8 cellular contexts compared by ENCODE assay signal in genomic region chr5:142108432-142109355, GRCh38. TPM values are rescaled to one million over a fixed set of nuclear protein-coding genes. Genes with fewer than 3 reads are reported as not detected.
DNase-seq lines count a peak whose midpoint lies in the region; ATAC-seq and TF ChIP-seq lines count a peak whose summit lies in the region.

TSS of gene NDFIP1 (plus strand) at chr5:142108779. CDS start at chr5:142108975, 196 bp downstream.

- peak; percentile 53 for TF ChIP-seq POLR2A in GM19193 (IDR thresholded peaks at IDR 0.05; ENCODE audit: extremely low read depth, insufficient read depth, insufficient read length)

- H3K9me3 Mint-ChIP-seq in activated CD8-positive, alpha-beta T cell treated with anti-CD3 and anti-CD28 coated beads, Interleukin-2, amount 10 ng/mL, durations not matched to agents 7 days and 5 days (ENCODE audit: insufficient read depth) = no peaks in the 10 kb centered on the region

- peak within 1 kb of the TSS; percentile 76 for H3K4me3 ChIP-seq in BJ (ENCODE audit: low read depth, low read length)

- peak within 1 kb of the TSS; percentile 93 for H3K27ac Mint-ChIP-seq in activated CD8-positive, alpha-beta T cell treated with anti-CD3 and anti-CD28 coated beads, Interleukin-2, amount 10 ng/mL, durations not matched to agents 7 days and 5 days

- no peak for TF ChIP-seq CTCF in BJ (IDR thresholded peaks at IDR 0.05; ENCODE audit: insufficient read depth, low read depth, low read length)

- H3K36me3 Mint-ChIP-seq in activated CD8-positive, alpha-beta T cell treated with anti-CD3 and anti-CD28 coated beads, Interleukin-2, amount 10 ng/mL, durations not matched to agents 7 days and 5 days (ENCODE audit: low read depth) = peaks cover 31% of the 10 kb centered on the region

- H3K27me3 Mint-ChIP-seq in activated CD8-positive, alpha-beta T cell treated with anti-CD3 and anti-CD28 coated beads, Interleukin-2, amount 10 ng/mL, durations not matched to agents 7 days and 5 days (ENCODE audit: low read depth) = no peaks in the 10 kb centered on the region

- POLR2A ChIA-PET in BJ (lab: Charles Lee) = no interaction called here
- POLR2A ChIA-PET in activated CD8-positive, alpha-beta T cell treated with anti-CD3 and anti-CD28 coated beads, Interleukin-2, amount 10 ng/mL, durations not matched to agents 7 days and 5 days (lab: Charles Lee) = interaction anchor here (0.7 to 4.0 kb wide), 21 partner anchors 8 to 185 kb away, joined by 3 to 86 read pairs (median 7); partner anchors contain the start of genes DELE1, GNPDA1 and RNF14

- no peaks in the 10 kb centered on the region for H3K36me3 ChIP-seq in BJ (ENCODE audit: control insufficient read depth, insufficient read depth, low read length)

- no peaks in the 10 kb centered on the region for H3K27me3 ChIP-seq in BJ (ENCODE audit: control insufficient read depth, insufficient read depth, low read length)

- peaks cover 68% of the 10 kb centered on the region for H3K4me1 Mint-ChIP-seq in activated CD8-positive, alpha-beta T cell treated with anti-CD3 and anti-CD28 coated beads, Interleukin-2, amount 10 ng/mL, durations not matched to agents 7 days and 5 days (ENCODE audit: low read depth)

- DNase-seq in BJ (ENCODE audit: low read depth) = no peak
- peak; percentile 81 for DNase-seq in NCI-H82 (lab: John Stamatoyannopoulos, UW)
- DNase-seq in activated CD8-positive, alpha-beta T cell treated with anti-CD3 and anti-CD28 coated beads, Interleukin-2, amount 10 ng/mL, durations not matched to agents 7 days and 5 days = peak; percentile 87
- DNase-seq in effector CD4-positive, alpha-beta T cell = peak; percentile 74
- DNase-seq in lung microvascular endothelial cell (ENCODE audit: low read depth in 2 of 2) = peak; percentile 84 to 86
- peak; percentile 70 to 82 (median 76) for DNase-seq in stimulated activated CD4-positive, alpha-beta T cell treated with anti-CD3 and anti-CD28 coated beads, TNF-alpha, amount 100 ng/mL, for 4 hours (ENCODE audit: low read depth in 3 of 3)

- peak; percentile 85 for ATAC-seq in HG03378 (IDR thresholded peaks at IDR 0.05; ENCODE audit: unreplicated experiment)
- peak; percentile 90 for ATAC-seq in activated CD8-positive, alpha-beta T cell treated with anti-CD3 and anti-CD28 coated beads, Interleukin-2, amount 10 ng/mL, durations not matched to agents 7 days and 5 days

- CTCF ChIA-PET in BJ (lab: Yijun Ruan, JAX) = interaction anchor here (0.7 to 2.5 kb wide), 4 partner anchors 31 to 140 kb away, joined by 3 to 10 read pairs (median 4); partner anchors contain the start of genes GNPDA1 and RNF14
- CTCF ChIA-PET in activated CD8-positive, alpha-beta T cell treated with anti-CD3 and anti-CD28 coated beads, Interleukin-2, amount 10 ng/mL, durations not matched to agents 7 days and 5 days (lab: Charles Lee) = interaction anchor here (0.6 to 6.0 kb wide), 25 partner anchors 10 to 417 kb away, joined by 3 to 91 read pairs (median 6); partner anchors contain the start of genes GNPDA1 and RNF14

- H3K4me3 Mint-ChIP-seq in activated CD8-positive, alpha-beta T cell treated with anti-CD3 and anti-CD28 coated beads, Interleukin-2, amount 10 ng/mL, durations not matched to agents 7 days and 5 days = peak within 1 kb of the TSS; percentile 93

RNA-seq across cellular contexts. Expression of gene NDFIP1, which starts in this region (rescaled TPM):
- polyA plus RNA-seq in BJ (2011; rRNA removed) = 11.2 and 22.4 TPM in 2 replicates
- 7.3 and 9.0 TPM in 2 replicates for polyA minus RNA-seq in BJ (2011; rRNA and poly(A)+ RNA removed)
- 10 to 100 TPM; 47.2 TPM for total RNA-seq in activated CD8-positive, alpha-beta T cell treated with anti-CD3 and anti-CD28 coated beads, Interleukin-2, amount 10 ng/mL, durations not matched to agents 7 days and 5 days
- 37.7 and 53.0 TPM in 2 replicates for total RNA-seq in lung microvascular endothelial cell
